In the genomic region with DNA sequence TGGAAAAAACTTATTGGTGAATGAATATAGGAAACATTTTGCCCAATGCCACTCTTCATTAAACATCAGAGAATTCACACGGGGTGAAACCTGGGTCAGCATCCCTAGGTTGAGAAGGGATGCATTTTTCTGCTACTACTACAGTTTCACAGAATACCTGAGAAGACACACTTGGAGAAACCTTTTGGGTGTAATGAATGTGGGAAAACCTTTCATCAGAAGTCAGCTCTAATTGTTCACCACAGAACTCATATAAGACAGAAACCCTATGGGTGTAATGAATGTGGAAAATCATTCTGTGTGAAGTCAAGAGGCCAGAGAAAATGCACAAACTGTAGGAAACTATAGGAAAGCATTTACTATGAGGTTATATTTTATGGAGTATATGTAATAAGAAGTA, we compare ENCODE assay signal across 24 cellular contexts.
"Had no signal": no experiment of that assay in that cellular context is flagged by ENCODE, and none has a peak within 500 bp of the region (broad histone marks: within the 10 kb centered on the region; RNA-seq: fewer than 3 reads in every experiment).

No MANE protein-coding gene starts in this region.

- H3K4me1 ChIP-seq: breast epithelium had no signal

- H3K27me3 Mint-ChIP-seq: activated naive CD8-positive, alpha-beta T cell treated with anti-CD3 and anti-CD28 coated beads, Interleukin-2, amount 10 ng/mL, durations not matched to agents 7 days and 5 days had no signal

- H3K27ac ChIP-seq: breast epithelium, KMS-11, PC-9 had no signal

- H3K27ac Mint-ChIP-seq: activated CD8-positive, alpha-beta T cell treated with anti-CD3 and anti-CD28 coated beads, Interleukin-2, amount 10 ng/mL, durations not matched to agents 7 days and 5 days; activated naive CD8-positive, alpha-beta T cell treated with anti-CD3 and anti-CD28 coated beads, Interleukin-2, amount 10 ng/mL, durations not matched to agents 7 days and 5 days; T-helper 1 cell treated with Interleukin-12 subunit alpha and Interleukin-12 subunit beta and Interleukin-4 antibody, amounts not matched to agents 30 μg/mL and 1 μg/mL, for 36 hours had no signal

- ATAC-seq: activated CD4-positive, CD25-positive, alpha-beta regulatory T cell treated with anti-CD3 and anti-CD28 coated beads, Interleukin-2, amount 50 U/mL, for 24 hours; activated CD8-positive, alpha-beta T cell treated with anti-CD3 and anti-CD28 coated beads, Interleukin-2, amount 10 ng/mL, durations not matched to agents 7 days and 5 days had no signal

- H2AFZ ChIP-seq: PC-9 had no signal

- H3K4me1 Mint-ChIP-seq: activated naive CD8-positive, alpha-beta T cell treated with anti-CD3 and anti-CD28 coated beads, Interleukin-2, amount 10 ng/mL, durations not matched to agents 7 days and 5 days had no signal

- H3K4me2 ChIP-seq: KMS-11, PC-9 had no signal

- DNase-seq: activated CD4-positive, alpha-beta T cell treated with anti-CD3 and anti-CD28 coated beads for 4 hours; activated CD4-positive, alpha-beta T cell treated with anti-CD3 and anti-CD28 coated beads, Interleukin-2, amount 50 U/mL, for 4 hours; activated CD8-positive, alpha-beta memory T cell treated with anti-CD3 and anti-CD28 coated beads, Interleukin-2, amount 50 U/mL, for 48 hours; activated CD8-positive, alpha-beta T cell treated with anti-CD3 and anti-CD28 coated beads, Interleukin-2, amount 10 ng/mL, durations not matched to agents 7 days and 5 days; activated naive CD4-positive, alpha-beta T cell treated with anti-CD3 and anti-CD28 coated beads, Interleukin-2, amount 50 U/mL, for 16 hours; activated naive CD8-positive, alpha-beta T cell treated with anti-CD3 and anti-CD28 coated beads, Interleukin-2, amount 10 ng/mL, durations not matched to agents 7 days and 5 days; activated T-cell treated with anti-CD3 and anti-CD28 coated beads, Interleukin-2, amount 50 U/mL, for 1 hour; aorta; caudate nucleus; MG63; MV-4-11; NCI-H1105; NCI-H1436; NCI-H1694 treated with DMSO at 0.1 percent for 48 hours; NCI-H2029 treated with DMSO at 0.1 percent for 48 hours; NCI-H510A treated with DMSO at 0.1 percent for 48 hours; NCI-H69; NK-92 treated with Interleukin-12 subunit alpha and Interleukin-12 subunit beta, amount 100 ng/mL, for 24 hours; PC-9; SHP77 treated with DMSO at 0.1 percent for 48 hours had no signal

- H3K27me3 ChIP-seq: breast epithelium, MG63 had no signal

- H3K4me3 ChIP-seq: breast epithelium, MG63, PC-9 had no signal

- H3K9ac ChIP-seq: KMS-11 had no signal

- H3K4me3 Mint-ChIP-seq: activated CD8-positive, alpha-beta T cell treated with anti-CD3 and anti-CD28 coated beads, Interleukin-2, amount 10 ng/mL, durations not matched to agents 7 days and 5 days; activated naive CD8-positive, alpha-beta T cell treated with anti-CD3 and anti-CD28 coated beads, Interleukin-2, amount 10 ng/mL, durations not matched to agents 7 days and 5 days; T-helper 1 cell treated with Interleukin-12 subunit alpha and Interleukin-12 subunit beta and Interleukin-4 antibody, amounts not matched to agents 30 μg/mL and 1 μg/mL, for 36 hours had no signal
